ENCODE assay signal across 14 cellular contexts in the genomic region with DNA sequence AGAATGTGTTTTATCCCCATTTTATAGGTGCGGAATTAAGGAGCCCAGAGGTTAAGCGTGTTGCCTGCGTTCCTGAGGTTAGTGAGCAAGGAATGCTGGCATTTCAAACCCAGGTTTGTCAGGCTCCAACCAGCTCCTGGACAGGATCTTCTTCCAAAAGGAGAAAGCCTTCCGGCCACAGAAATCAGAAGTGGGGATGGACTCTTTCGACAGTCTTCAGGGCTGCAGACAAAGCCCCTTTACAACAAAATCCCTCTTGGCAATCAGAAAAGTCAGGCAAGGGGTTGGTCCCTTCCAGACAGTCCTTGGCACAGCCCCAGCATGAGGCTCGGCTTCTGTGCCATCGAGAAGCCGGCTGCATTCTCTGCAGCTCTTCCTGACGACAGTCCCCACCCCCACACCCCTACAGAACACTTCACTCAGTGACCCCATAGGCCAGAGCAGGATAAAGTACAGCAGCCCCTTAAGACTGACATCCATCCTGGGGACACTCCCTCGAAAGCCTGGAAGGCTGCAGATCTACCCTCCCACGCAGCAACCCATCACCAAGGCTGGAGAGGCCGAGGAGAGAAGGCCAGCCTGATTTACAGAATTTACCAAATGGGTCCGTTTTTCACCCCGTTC.
DNase-seq lines count a peak whose midpoint lies in the region; ATAC-seq and TF ChIP-seq lines count a peak whose summit lies in the region.
"Had no signal": no experiment of that assay in that cellular context is flagged by ENCODE, and none has a peak within 500 bp of the region (broad histone marks: within the 10 kb centered on the region; RNA-seq: fewer than 3 reads in every experiment).

No MANE protein-coding gene starts in this region.

- H3K4me1 ChIP-seq in gastrocnemius medialis: peaks cover 67 to 69% of the 10 kb centered on the region in 2 donors

- no peak for TF ChIP-seq POLR2A in gastrocnemius medialis (IDR thresholded peaks at IDR 0.05)

- intact Hi-C loops in gastrocnemius medialis (cut with DNase I; ENCODE audit: low total_unique reads): no loop called here

- ATAC-seq in gastrocnemius medialis: no peak
- ATAC-seq in HG03280 (IDR thresholded peaks at IDR 0.05; ENCODE audit: unreplicated experiment): no peak

- TF ChIP-seq CTCF in gastrocnemius medialis (IDR thresholded peaks at IDR 0.05 in 4 of 5, conservative IDR thresholded peaks at IDR 0.05 in 1 of 5): no peak

- in situ Hi-C loops in G401 (cut with HindIII; ENCODE audit: low sequenced_read_pairs): no loop called here
- in situ Hi-C loops in gastrocnemius medialis (cut with MboI; ENCODE audit: low sequenced_read_pairs in 4 of 4): no loop called here

- H3K27ac ChIP-seq in gastrocnemius medialis: peak overlapping the region; percentile 65 to 81 (median 74)
- H3K27ac ChIP-seq: C4-2B had no signal

- no peaks in the 10 kb centered on the region for H3K9me3 ChIP-seq in gastrocnemius medialis

- DNase-seq in G401 (ENCODE audit: low spot score) (peak; percentile 66), cerebellar cortex (ENCODE audit: low spot score) (peak; percentile 53), hypothalamus (lab: John Stamatoyannopoulos, UW) (peak in 28 of 51 donors; percentile 12 to 62 (median 34)), gastrocnemius medialis (no peak), kidney tubule cell (ENCODE audit: low spot score) (no peak), putamen (ENCODE audit: low spot score) (no peak), SKM-1 (lab: John Stamatoyannopoulos, UW; ENCODE audit: unreplicated experiment) (no peak)
- DNase-seq: activated CD4-positive, alpha-beta T cell treated with anti-CD3 and anti-CD28 coated beads for 4 hours; activated naive CD4-positive, alpha-beta T cell treated with Interleukin-2 at 50 U/mL for 16 hours; NCI-H2081; SHP77; stimulated activated naive CD4-positive, alpha-beta T cell treated with Interleukin-2 at 50 U/mL for 16 hours had no signal

- H3K4me3 ChIP-seq in gastrocnemius medialis: no peak overlapping the region

- no peaks in the 10 kb centered on the region for H3K27me3 ChIP-seq in gastrocnemius medialis

- H3K36me3 ChIP-seq in gastrocnemius medialis: no peaks in the 10 kb centered on the region

Comparison
In these comparisons a context has a peak if more than half of its experiments do, and no peak if none do; other contexts are left out.
1. DNase-seq: peak in G401 (single experiment), cerebellar cortex (single experiment) and hypothalamus (28 of 51); none in gastrocnemius medialis (0 of 2), kidney tubule cell (single experiment), putamen (single experiment) and SKM-1 (single experiment).